19 cellular contexts compared by ENCODE assay signal in genomic region chr1:119968601-119969000, GRCh38.
DNase-seq lines count a peak whose midpoint lies in the region; ATAC-seq and TF ChIP-seq lines count a peak whose summit lies in the region.
"Had no signal": no experiment of that assay in that cellular context is flagged by ENCODE, and none has a peak within 500 bp of the region (broad histone marks: within the 10 kb centered on the region; RNA-seq: fewer than 3 reads in every experiment).

No MANE protein-coding gene starts in this region.

- H3K36me3 Mint-ChIP-seq in T-helper 1 cell treated with Interleukin-12 subunit alpha and Interleukin-12 subunit beta and Interleukin-4 antibody, amounts not matched to agents 30 μg/mL and 1 μg/mL, for 36 hours (ENCODE audit: low read depth), result peaks cover 51% of the 10 kb centered on the region
- H3K36me3 Mint-ChIP-seq in effector memory CD8-positive, alpha-beta T cell (ENCODE audit: insufficient read depth), result peaks cover 30% of the 10 kb centered on the region

- DNase-seq in T-helper 1 cell, result no peak
- peak; percentile 20 for DNase-seq in Karpas-422
- DNase-seq in effector memory CD8-positive, alpha-beta T cell, result no peak
- no peak for DNase-seq in osteoblast (ENCODE audit: insufficient read length, low spot score, missing footprints)
- DNase-seq in sigmoid colon, result no peak
- no peak for DNase-seq in posterior vena cava (ENCODE audit: low spot score)

- no peak overlapping the region for H3K4me3 Mint-ChIP-seq in T-helper 1 cell treated with Interleukin-12 subunit alpha and Interleukin-12 subunit beta and Interleukin-4 antibody, amounts not matched to agents 30 μg/mL and 1 μg/mL, for 36 hours
- H3K4me3 Mint-ChIP-seq in effector memory CD8-positive, alpha-beta T cell, result no peak overlapping the region
- H3K4me3 Mint-ChIP-seq: activated T-cell treated with anti-CD3 and anti-CD28 coated beads, Interleukin-2, amount 50 U/mL, for 24 hours; brain; H9 had no signal

- H3K9ac ChIP-seq in Karpas-422 (ENCODE audit: low read length), result no peak overlapping the region

- H3K4me1 ChIP-seq in Karpas-422 (ENCODE audit: low read length) (no peaks in the 10 kb centered on the region), osteoblast (ENCODE audit: insufficient read depth, low read length) (peaks cover 31% of the 10 kb centered on the region), sigmoid colon (peaks cover 0 to 18% (median 6%) of the 10 kb centered on the region in 4 donors)
- H3K4me1 ChIP-seq: A549, Peyer's patch, SJCRH30, transverse colon had no signal

- H3K27me3 Mint-ChIP-seq in T-helper 1 cell treated with Interleukin-12 subunit alpha and Interleukin-12 subunit beta and Interleukin-4 antibody, amounts not matched to agents 30 μg/mL and 1 μg/mL, for 36 hours (ENCODE audit: low read depth), result no peaks in the 10 kb centered on the region
- no peaks in the 10 kb centered on the region for H3K27me3 Mint-ChIP-seq in effector memory CD8-positive, alpha-beta T cell
- H3K27me3 Mint-ChIP-seq: activated T-cell treated with anti-CD3 and anti-CD28 coated beads, Interleukin-2, amount 50 U/mL, for 24 hours; brain had no signal

- no peaks in the 10 kb centered on the region for H3K27me3 ChIP-seq in Karpas-422 (ENCODE audit: low read length)
- H3K27me3 ChIP-seq in osteoblast (ENCODE audit: insufficient read depth, low read length), result no peaks in the 10 kb centered on the region
- H3K27me3 ChIP-seq in sigmoid colon, result no peaks in the 10 kb centered on the region
- H3K27me3 ChIP-seq: adrenal gland, heart right ventricle, Peyer's patch, SJCRH30, stomach, transverse colon had no signal

- WGBS in sigmoid colon, 2 donors, result 95 to 97% methylated on average over 1 of the region's 1 CpG

- no peaks in the 10 kb centered on the region for H3K9me3 ChIP-seq in Karpas-422 (ENCODE audit: low read length)
- no peaks in the 10 kb centered on the region for H3K9me3 ChIP-seq in osteoblast (ENCODE audit: low read depth, low read length)
- H3K9me3 ChIP-seq in sigmoid colon, result no peaks in the 10 kb centered on the region
- H3K9me3 ChIP-seq: A549, adrenal gland, heart right ventricle, Peyer's patch, SJCRH30, stomach, transverse colon had no signal

- H3K27ac Mint-ChIP-seq in T-helper 1 cell treated with Interleukin-12 subunit alpha and Interleukin-12 subunit beta and Interleukin-4 antibody, amounts not matched to agents 30 μg/mL and 1 μg/mL, for 36 hours, result peak overlapping the region; percentile 47
- peak overlapping the region; percentile 84 to 85 for H3K27ac Mint-ChIP-seq in effector memory CD8-positive, alpha-beta T cell

- no peak for TF ChIP-seq EP300 in sigmoid colon (IDR thresholded peaks at IDR 0.05)

- H3K79me2 ChIP-seq in Karpas-422 (ENCODE audit: low read length), result no peaks in the 10 kb centered on the region
- H3K79me2 ChIP-seq in osteoblast (ENCODE audit: insufficient read depth, low read length), result peaks cover 77% of the 10 kb centered on the region

- no peaks in the 10 kb centered on the region for H3K9me2 ChIP-seq in Karpas-422 (replicated peaks; ENCODE audit: insufficient read depth, low read length)

- H3K4me2 ChIP-seq in Karpas-422 (ENCODE audit: low read depth, low read length, poor library complexity, severe bottlenecking) (no peak overlapping the region), osteoblast (ENCODE audit: insufficient read depth, low read length) (no peak overlapping the region)
- H3K4me2 ChIP-seq: A549 had no signal

- no peak overlapping the region for H3K4me3 ChIP-seq in Karpas-422 (ENCODE audit: low read length)
- H3K4me3 ChIP-seq in osteoblast (ENCODE audit: insufficient read depth, low read length), result no peak overlapping the region
- no peak overlapping the region for H3K4me3 ChIP-seq in sigmoid colon
- H3K4me3 ChIP-seq: A549, adrenal gland, heart right ventricle, Peyer's patch, SJCRH30, skin epidermis, stomach, transverse colon had no signal

- no peaks in the 10 kb centered on the region for H3K9me3 Mint-ChIP-seq in T-helper 1 cell treated with Interleukin-12 subunit alpha and Interleukin-12 subunit beta and Interleukin-4 antibody, amounts not matched to agents 30 μg/mL and 1 μg/mL, for 36 hours
- no peaks in the 10 kb centered on the region for H3K9me3 Mint-ChIP-seq in effector memory CD8-positive, alpha-beta T cell
- H3K9me3 Mint-ChIP-seq: activated T-cell treated with anti-CD3 and anti-CD28 coated beads, Interleukin-2, amount 50 U/mL, for 24 hours; brain; H9 had no signal

- no peak for ATAC-seq in effector memory CD8-positive, alpha-beta T cell (replicated peaks)
- no peak for ATAC-seq in GM21360 (IDR thresholded peaks at IDR 0.05; ENCODE audit: unreplicated experiment)

- no peak for TF ChIP-seq CTCF in osteoblast (IDR thresholded peaks at IDR 0.05; ENCODE audit: extremely low read depth, low read depth, low read length)
- TF ChIP-seq CTCF in sigmoid colon (IDR thresholded peaks at IDR 0.05), result no peak

- no peak overlapping the region for H3K27ac ChIP-seq in Karpas-422 (ENCODE audit: low read length)
- H3K27ac ChIP-seq in osteoblast (ENCODE audit: low read depth, low read length), result peak overlapping the region; percentile 26
- H3K27ac ChIP-seq in sigmoid colon, result no peak overlapping the region
- H3K27ac ChIP-seq: A549, adrenal gland, heart right ventricle, Peyer's patch, SJCRH30, stomach, transverse colon had no signal

- TF ChIP-seq POLR2A in sigmoid colon (IDR thresholded peaks at IDR 0.05), result no peak

- intact Hi-C loops in sigmoid colon (cut with DNase I), result no loop called here
- intact Hi-C loops in posterior vena cava (cut with DNase I), result no loop called here

- H4K20me1 ChIP-seq in Karpas-422 (ENCODE audit: insufficient read depth, low read depth, low read length), result no peaks in the 10 kb centered on the region
- H4K20me1 ChIP-seq in osteoblast (ENCODE audit: insufficient read depth, low read length), result peaks cover 40% of the 10 kb centered on the region

- no peaks in the 10 kb centered on the region for H3K36me3 ChIP-seq in Karpas-422 (ENCODE audit: insufficient read depth, low read length)
- peaks cover 87% of the 10 kb centered on the region for H3K36me3 ChIP-seq in osteoblast (ENCODE audit: insufficient read depth, low read length)
- H3K36me3 ChIP-seq in sigmoid colon, result peaks cover 11 to 74% (median 25%) of the 10 kb centered on the region in 4 donors

- H3K4me1 Mint-ChIP-seq in T-helper 1 cell treated with Interleukin-12 subunit alpha and Interleukin-12 subunit beta and Interleukin-4 antibody, amounts not matched to agents 30 μg/mL and 1 μg/mL, for 36 hours (ENCODE audit: low read depth), result peaks cover 18% of the 10 kb centered on the region
- peaks cover 5% of the 10 kb centered on the region in 2 donors for H3K4me1 Mint-ChIP-seq in effector memory CD8-positive, alpha-beta T cell (ENCODE audit: low read depth in 2 of 2)
- H3K4me1 Mint-ChIP-seq: H9 had no signal

- H2AFZ ChIP-seq in Karpas-422 (ENCODE audit: low read length), result no peak overlapping the region
- H2AFZ ChIP-seq in osteoblast (ENCODE audit: low read length), result no peak overlapping the region
